1 cellular context compared by ENCODE assay signal in the genomic region with DNA sequence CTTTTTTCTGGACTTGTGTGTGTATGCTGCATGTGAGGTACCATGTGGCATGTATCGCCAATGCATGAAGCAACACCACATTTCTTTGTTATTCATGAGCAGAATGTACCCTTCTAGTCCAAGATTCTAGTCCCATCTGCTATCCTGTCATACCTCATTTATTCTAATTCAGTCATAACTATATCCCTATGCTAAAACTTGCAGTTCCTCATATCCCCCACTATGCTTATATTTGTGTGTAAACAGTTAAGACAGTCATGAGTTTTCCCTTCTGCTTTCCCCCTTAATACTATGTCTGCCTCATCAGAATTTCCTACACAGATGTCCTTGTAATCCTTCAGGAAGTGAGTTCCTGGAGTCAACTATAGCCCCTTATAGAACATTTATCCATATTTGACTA.
TF ChIP-seq lines count a peak whose summit lies in the region.

No MANE protein-coding gene starts in this region.

TF ChIP-seq in GM23338, 12 proteins besides CTCF, POLR2A, EP300 and RAD21 (continued from another document):
- TF ChIP-seq, protein P1, sequence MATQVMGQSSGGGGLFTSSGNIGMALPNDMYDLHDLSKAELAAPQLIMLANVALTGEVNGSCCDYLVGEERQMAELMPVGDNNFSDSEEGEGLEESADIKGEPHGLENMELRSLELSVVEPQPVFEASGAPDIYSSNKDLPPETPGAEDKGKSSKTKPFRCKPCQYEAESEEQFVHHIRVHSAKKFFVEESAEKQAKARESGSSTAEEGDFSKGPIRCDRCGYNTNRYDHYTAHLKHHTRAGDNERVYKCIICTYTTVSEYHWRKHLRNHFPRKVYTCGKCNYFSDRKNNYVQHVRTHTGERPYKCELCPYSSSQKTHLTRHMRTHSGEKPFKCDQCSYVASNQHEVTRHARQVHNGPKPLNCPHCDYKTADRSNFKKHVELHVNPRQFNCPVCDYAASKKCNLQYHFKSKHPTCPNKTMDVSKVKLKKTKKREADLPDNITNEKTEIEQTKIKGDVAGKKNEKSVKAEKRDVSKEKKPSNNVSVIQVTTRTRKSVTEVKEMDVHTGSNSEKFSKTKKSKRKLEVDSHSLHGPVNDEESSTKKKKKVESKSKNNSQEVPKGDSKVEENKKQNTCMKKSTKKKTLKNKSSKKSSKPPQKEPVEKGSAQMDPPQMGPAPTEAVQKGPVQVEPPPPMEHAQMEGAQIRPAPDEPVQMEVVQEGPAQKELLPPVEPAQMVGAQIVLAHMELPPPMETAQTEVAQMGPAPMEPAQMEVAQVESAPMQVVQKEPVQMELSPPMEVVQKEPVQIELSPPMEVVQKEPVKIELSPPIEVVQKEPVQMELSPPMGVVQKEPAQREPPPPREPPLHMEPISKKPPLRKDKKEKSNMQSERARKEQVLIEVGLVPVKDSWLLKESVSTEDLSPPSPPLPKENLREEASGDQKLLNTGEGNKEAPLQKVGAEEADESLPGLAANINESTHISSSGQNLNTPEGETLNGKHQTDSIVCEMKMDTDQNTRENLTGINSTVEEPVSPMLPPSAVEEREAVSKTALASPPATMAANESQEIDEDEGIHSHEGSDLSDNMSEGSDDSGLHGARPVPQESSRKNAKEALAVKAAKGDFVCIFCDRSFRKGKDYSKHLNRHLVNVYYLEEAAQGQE (IDR thresholded peaks at IDR 0.05; ENCODE audit: unreplicated experiment): no peak
- TF ChIP-seq ZNF331 (CRISPR knock-in tag; IDR thresholded peaks at IDR 0.05; ENCODE audit: low read depth) (no peak), ZNF114 (CRISPR knock-in tag; IDR thresholded peaks at IDR 0.05) (no peak), POLR2AphosphoS5 (IDR thresholded peaks at IDR 0.05; ENCODE audit: low read depth) (no peak), STAT1 (IDR thresholded peaks at IDR 0.05; ENCODE audit: unreplicated experiment) (no peak), CREB1 (CRISPR knock-in tag; IDR thresholded peaks at IDR 0.05; ENCODE audit: low read depth) (no peak), NANOG (IDR thresholded peaks at IDR 0.05; ENCODE audit: borderline replicate concordance) (no peak), EZH2phosphoT487 (IDR thresholded peaks at IDR 0.05; ENCODE audit: unreplicated experiment) (no peak), JUNB (IDR thresholded peaks at IDR 0.05; ENCODE audit: unreplicated experiment) (no peak)
- TF ChIP-seq, protein P2, sequence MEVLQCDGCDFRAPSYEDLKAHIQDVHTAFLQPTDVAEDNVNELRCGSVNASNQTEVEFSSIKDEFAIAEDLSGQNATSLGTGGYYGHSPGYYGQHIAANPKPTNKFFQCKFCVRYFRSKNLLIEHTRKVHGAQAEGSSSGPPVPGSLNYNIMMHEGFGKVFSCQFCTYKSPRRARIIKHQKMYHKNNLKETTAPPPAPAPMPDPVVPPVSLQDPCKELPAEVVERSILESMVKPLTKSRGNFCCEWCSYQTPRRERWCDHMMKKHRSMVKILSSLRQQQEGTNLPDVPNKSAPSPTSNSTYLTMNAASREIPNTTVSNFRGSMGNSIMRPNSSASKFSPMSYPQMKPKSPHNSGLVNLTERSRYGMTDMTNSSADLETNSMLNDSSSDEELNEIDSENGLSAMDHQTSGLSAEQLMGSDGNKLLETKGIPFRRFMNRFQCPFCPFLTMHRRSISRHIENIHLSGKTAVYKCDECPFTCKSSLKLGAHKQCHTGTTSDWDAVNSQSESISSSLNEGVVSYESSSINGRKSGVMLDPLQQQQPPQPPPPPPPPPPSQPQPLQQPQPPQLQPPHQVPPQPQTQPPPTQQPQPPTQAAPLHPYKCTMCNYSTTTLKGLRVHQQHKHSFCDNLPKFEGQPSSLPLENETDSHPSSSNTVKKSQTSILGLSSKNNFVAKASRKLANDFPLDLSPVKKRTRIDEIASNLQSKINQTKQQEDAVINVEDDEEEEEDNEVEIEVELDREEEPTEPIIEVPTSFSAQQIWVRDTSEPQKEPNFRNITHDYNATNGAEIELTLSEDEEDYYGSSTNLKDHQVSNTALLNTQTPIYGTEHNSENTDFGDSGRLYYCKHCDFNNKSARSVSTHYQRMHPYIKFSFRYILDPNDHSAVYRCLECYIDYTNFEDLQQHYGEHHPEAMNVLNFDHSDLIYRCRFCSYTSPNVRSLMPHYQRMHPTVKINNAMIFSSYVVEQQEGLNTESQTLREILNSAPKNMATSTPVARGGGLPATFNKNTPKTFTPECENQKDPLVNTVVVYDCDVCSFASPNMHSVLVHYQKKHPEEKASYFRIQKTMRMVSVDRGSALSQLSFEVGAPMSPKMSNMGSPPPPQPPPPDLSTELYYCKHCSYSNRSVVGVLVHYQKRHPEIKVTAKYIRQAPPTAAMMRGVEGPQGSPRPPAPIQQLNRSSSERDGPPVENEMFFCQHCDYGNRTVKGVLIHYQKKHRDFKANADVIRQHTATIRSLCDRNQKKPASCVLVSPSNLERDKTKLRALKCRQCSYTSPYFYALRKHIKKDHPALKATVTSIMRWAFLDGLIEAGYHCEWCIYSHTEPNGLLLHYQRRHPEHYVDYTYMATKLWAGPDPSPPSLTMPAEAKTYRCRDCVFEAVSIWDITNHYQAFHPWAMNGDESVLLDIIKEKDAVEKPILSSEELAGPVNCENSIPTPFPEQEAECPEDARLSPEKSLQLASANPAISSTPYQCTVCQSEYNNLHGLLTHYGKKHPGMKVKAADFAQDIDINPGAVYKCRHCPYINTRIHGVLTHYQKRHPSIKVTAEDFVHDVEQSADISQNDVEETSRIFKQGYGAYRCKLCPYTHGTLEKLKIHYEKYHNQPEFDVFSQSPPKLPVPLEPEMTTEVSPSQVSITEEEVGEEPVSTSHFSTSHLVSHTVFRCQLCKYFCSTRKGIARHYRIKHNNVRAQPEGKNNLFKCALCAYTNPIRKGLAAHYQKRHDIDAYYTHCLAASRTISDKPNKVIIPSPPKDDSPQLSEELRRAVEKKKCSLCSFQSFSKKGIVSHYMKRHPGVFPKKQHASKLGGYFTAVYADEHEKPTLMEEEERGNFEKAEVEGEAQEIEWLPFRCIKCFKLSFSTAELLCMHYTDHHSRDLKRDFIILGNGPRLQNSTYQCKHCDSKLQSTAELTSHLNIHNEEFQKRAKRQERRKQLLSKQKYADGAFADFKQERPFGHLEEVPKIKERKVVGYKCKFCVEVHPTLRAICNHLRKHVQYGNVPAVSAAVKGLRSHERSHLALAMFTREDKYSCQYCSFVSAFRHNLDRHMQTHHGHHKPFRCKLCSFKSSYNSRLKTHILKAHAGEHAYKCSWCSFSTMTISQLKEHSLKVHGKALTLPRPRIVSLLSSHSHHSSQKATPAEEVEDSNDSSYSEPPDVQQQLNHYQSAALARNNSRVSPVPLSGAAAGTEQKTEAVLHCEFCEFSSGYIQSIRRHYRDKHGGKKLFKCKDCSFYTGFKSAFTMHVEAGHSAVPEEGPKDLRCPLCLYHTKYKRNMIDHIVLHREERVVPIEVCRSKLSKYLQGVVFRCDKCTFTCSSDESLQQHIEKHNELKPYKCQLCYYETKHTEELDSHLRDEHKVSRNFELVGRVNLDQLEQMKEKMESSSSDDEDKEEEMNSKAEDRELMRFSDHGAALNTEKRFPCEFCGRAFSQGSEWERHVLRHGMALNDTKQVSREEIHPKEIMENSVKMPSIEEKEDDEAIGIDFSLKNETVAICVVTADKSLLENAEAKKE (CRISPR knock-in tag; IDR thresholded peaks at IDR 0.05): no peak
- TF ChIP-seq, protein P3, sequence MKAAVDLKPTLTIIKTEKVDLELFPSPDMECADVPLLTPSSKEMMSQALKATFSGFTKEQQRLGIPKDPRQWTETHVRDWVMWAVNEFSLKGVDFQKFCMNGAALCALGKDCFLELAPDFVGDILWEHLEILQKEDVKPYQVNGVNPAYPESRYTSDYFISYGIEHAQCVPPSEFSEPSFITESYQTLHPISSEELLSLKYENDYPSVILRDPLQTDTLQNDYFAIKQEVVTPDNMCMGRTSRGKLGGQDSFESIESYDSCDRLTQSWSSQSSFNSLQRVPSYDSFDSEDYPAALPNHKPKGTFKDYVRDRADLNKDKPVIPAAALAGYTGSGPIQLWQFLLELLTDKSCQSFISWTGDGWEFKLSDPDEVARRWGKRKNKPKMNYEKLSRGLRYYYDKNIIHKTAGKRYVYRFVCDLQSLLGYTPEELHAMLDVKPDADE (IDR thresholded peaks at IDR 0.05): no peak
